ENCODE assay signal across 20 cellular contexts in genomic region chr15:54374184-54374947, GRCh38.
"Had no signal": no experiment of that assay in that cellular context is flagged by ENCODE, and none has a peak within 500 bp of the region (broad histone marks: within the 10 kb centered on the region; RNA-seq: fewer than 3 reads in every experiment).

No MANE protein-coding gene starts in this region.

- H3K9me3 ChIP-seq: ascending aorta had no signal

- H3K4me1 ChIP-seq: ascending aorta, breast epithelium, suprapubic skin had no signal

- FAIRE-seq: small intestine had no signal

- H3K36me3 ChIP-seq: ascending aorta, breast epithelium, suprapubic skin had no signal

- DNase-seq: activated CD4-positive, alpha-beta T cell treated with anti-CD3 and anti-CD28 coated beads, Interleukin-2, amount 10 ng/mL, durations not matched to agents 24 days and 14 days; activated CD4-positive, CD25-positive, alpha-beta regulatory T cell; activated CD8-positive, alpha-beta memory T cell treated with anti-CD3 and anti-CD28 coated beads for 24 hours; activated naive CD4-positive, alpha-beta T cell treated with Interleukin-2 at 50 U/mL for 16 hours; activated naive CD8-positive, alpha-beta T cell treated with anti-CD3 and anti-CD28 coated beads, Interleukin-2, amount 50 U/mL, for 24 hours; cerebellar nuclear complex; effector memory CD4-positive, alpha-beta T cell; foreskin melanocyte; head of caudate nucleus; left colon; naive B cell; right cardiac atrium; small intestine; T-helper 2 cell; trophoblast cell had no signal

- H3K27me3 ChIP-seq: ascending aorta, breast epithelium, suprapubic skin had no signal

- ATAC-seq: activated naive CD8-positive, alpha-beta T cell treated with anti-CD3 and anti-CD28 coated beads, Interleukin-2, amount 50 U/mL, for 24 hours; activated T-helper 17 cell treated with anti-CD3 and anti-CD28 coated beads, Interleukin-2, amount 50 U/mL, for 72 hours; left colon; right cardiac atrium had no signal

- H3K27ac ChIP-seq: ascending aorta, breast epithelium, epithelial cell of prostate, suprapubic skin had no signal

- H3K4me3 ChIP-seq: ascending aorta, breast epithelium, suprapubic skin had no signal
